ENCODE assay signal across 20 cellular contexts in genomic region chr16:81576696-81577095, GRCh38.
DNase-seq lines count a peak whose midpoint lies in the region; ATAC-seq, FAIRE-seq and TF ChIP-seq lines count a peak whose summit lies in the region.
"Had no signal": no experiment of that assay in that cellular context is flagged by ENCODE, and none has a peak within 500 bp of the region (broad histone marks: within the 10 kb centered on the region; RNA-seq: fewer than 3 reads in every experiment).

No MANE protein-coding gene starts in this region.

- H3K27me3 ChIP-seq in HepG2 (ENCODE audit: control insufficient read depth in 1 of 2, insufficient read depth in 2 of 2, low read length in 2 of 2) (no peaks in the 10 kb centered on the region), right lobe of liver (no peaks in the 10 kb centered on the region)
- H3K27me3 ChIP-seq: BLaER1 treated with 17β-estradiol and CSF1 and Interleukin-3, amounts not matched to agents 10 nM and 100 nM had no signal

- peaks cover 12 to 16% of the 10 kb centered on the region in 2 donors for H3K4me1 Mint-ChIP-seq in effector memory CD8-positive, alpha-beta T cell (ENCODE audit: low read depth in 2 of 2)
- H3K4me1 Mint-ChIP-seq in natural killer cell: peaks cover 13 to 14% of the 10 kb centered on the region in 2 donors

- intact Hi-C loops in HepG2 (cut with micrococcal nuclease; ENCODE audit: unreplicated experiment) (no loop called here), right lobe of liver (cut with DNase I) (no loop called here), natural killer cell (cut with micrococcal nuclease) (loop anchor here (1.0 to 5.0 kb wide), 2 partner anchors 41 to 52 kb away; no protein-coding TSS in a partner anchor)

- no peaks in the 10 kb centered on the region for H3K9me3 Mint-ChIP-seq in effector memory CD8-positive, alpha-beta T cell
- no peaks in the 10 kb centered on the region for H3K9me3 Mint-ChIP-seq in natural killer cell
- H3K9me3 Mint-ChIP-seq: CD8-positive, alpha-beta memory T cell; H9; IgD-negative memory B cell had no signal

- H3K36me3 Mint-ChIP-seq in effector memory CD8-positive, alpha-beta T cell (ENCODE audit: insufficient read depth): no peaks in the 10 kb centered on the region
- no peaks in the 10 kb centered on the region for H3K36me3 Mint-ChIP-seq in natural killer cell
- H3K36me3 Mint-ChIP-seq: CD8-positive, alpha-beta memory T cell had no signal

- WGBS in HepG2 (ENCODE audit: low lambda C conversion rate): 83% methylated on average over 1 of the region's 1 CpG
- 80% methylated on average over 1 of the region's 1 CpG for WGBS in right lobe of liver (ENCODE audit: insufficient coverage, low coverage, low lambda C conversion rate, missing lambda C conversion rate)

- H3K27me3 Mint-ChIP-seq in effector memory CD8-positive, alpha-beta T cell: no peaks in the 10 kb centered on the region
- H3K27me3 Mint-ChIP-seq in natural killer cell (ENCODE audit: low read depth in 2 of 2): no peaks in the 10 kb centered on the region
- H3K27me3 Mint-ChIP-seq: B cell, IgD-negative memory B cell had no signal

- in situ Hi-C loops in HepG2 (cut with HindIII; ENCODE audit: extremely low pct_ligation_motif_present, low pct_unique_long_range_greater_than_20kb): no loop called here

- POLR2A ChIA-PET in HepG2 (lab: Yijun Ruan, JAX): no interaction called here

- DNase-seq in HepG2 (ENCODE audit: low spot score) (no peak), right lobe of liver (no peak), natural killer cell (no peak)
- DNase-seq in effector memory CD8-positive, alpha-beta T cell: peak in 1 of 3 experiments; percentile 23
- no peak for DNase-seq in activated T-cell treated with anti-CD3 and anti-CD28 coated beads, Interleukin-2, amount 50 U/mL, for 48 hours
- DNase-seq: 8988T, Caco-2, DMS79, GDM1, GOT3, H9 had no signal

- FAIRE-seq in HepG2 (lab: Jason Lieb, UNC): no peak
- FAIRE-seq: D721Med, GM12892, GM18507 had no signal

- no TSS peak for BruUV-seq in HepG2 (replicated peaks; lab: Mats Ljungman, UMichigan)

- no peak overlapping the region for H3K9ac ChIP-seq in HepG2 (ENCODE audit: insufficient read depth, low read depth, low read length)
- H3K9ac ChIP-seq: BLaER1 treated with 17β-estradiol and CSF1 and Interleukin-3, amounts not matched to agents 10 nM and 100 nM had no signal

- H3K79me2 ChIP-seq in HepG2 (ENCODE audit: insufficient read depth, low read length): peaks cover 75% of the 10 kb centered on the region

- H4K20me1 ChIP-seq in HepG2 (ENCODE audit: insufficient read depth, low read length): peaks cover 80% of the 10 kb centered on the region

- H3K36me3 ChIP-seq in HepG2 (replicated peaks in 1 of 2; ENCODE audit: control insufficient read depth in 1 of 2, insufficient read depth in 2 of 2, low read length in 2 of 2) (peaks cover 6 to 27% of the 10 kb centered on the region in 2 experiments; a peak in 4 of 5 replicates), right lobe of liver (no peaks in the 10 kb centered on the region)

- no peak overlapping the region for H2AFZ ChIP-seq in HepG2 (ENCODE audit: low read length)

- TF ChIP-seq RAD21 in HepG2 (CRISPR knock-in tag; IDR thresholded peaks at IDR 0.05): no peak

- no peak overlapping the region for H3K4me3 Mint-ChIP-seq in effector memory CD8-positive, alpha-beta T cell
- H3K4me3 Mint-ChIP-seq in natural killer cell: no peak overlapping the region
- H3K4me3 Mint-ChIP-seq: B cell; CD8-positive, alpha-beta memory T cell; H9; IgD-negative memory B cell had no signal

- H3K9me3 ChIP-seq in HepG2 (ENCODE audit: low read length): no peaks in the 10 kb centered on the region
- H3K9me3 ChIP-seq in right lobe of liver: no peaks in the 10 kb centered on the region
- H3K9me3 ChIP-seq: Caco-2 had no signal

- TF ChIP-seq CTCF in HepG2 (CRISPR knock-in tag; IDR thresholded peaks at IDR 0.05) (no peak), right lobe of liver (IDR thresholded peaks at IDR 0.05) (no peak), natural killer cell (IDR thresholded peaks at IDR 0.05) (no peak)

- no peak for TF ChIP-seq POLR2A in HepG2 (IDR thresholded peaks at IDR 0.05; ENCODE audit: insufficient read depth in 1 of 2, low read depth in 2 of 2, low read length in 2 of 2)
- TF ChIP-seq POLR2A in right lobe of liver (IDR thresholded peaks at IDR 0.05): no peak

- H3K27ac Mint-ChIP-seq in effector memory CD8-positive, alpha-beta T cell: no peak overlapping the region
- no peak overlapping the region for H3K27ac Mint-ChIP-seq in natural killer cell
- H3K27ac Mint-ChIP-seq: B cell; CD8-positive, alpha-beta memory T cell; H9; IgD-negative memory B cell had no signal

- H3K4me1 ChIP-seq in HepG2 (ENCODE audit: insufficient read depth, low read length) (peaks cover 59% of the 10 kb centered on the region), right lobe of liver (peaks cover 0 to 12% (median 3%) of the 10 kb centered on the region in 4 donors)

- no peak overlapping the region for H3K27ac ChIP-seq in HepG2 (ENCODE audit: extremely low read length, insufficient read depth, low read length)
- no peak overlapping the region for H3K27ac ChIP-seq in right lobe of liver
- H3K27ac ChIP-seq: BLaER1 treated with 17β-estradiol and CSF1 and Interleukin-3, amounts not matched to agents 10 nM and 100 nM had no signal

- H3K4me3 ChIP-seq in HepG2 (replicated peaks in 1 of 3; ENCODE audit: insufficient read depth in 1 of 3, low read depth in 2 of 3, low read length in 3 of 3) (no peak overlapping the region), right lobe of liver (no peak overlapping the region)
- H3K4me3 ChIP-seq: BLaER1 treated with 17β-estradiol and CSF1 and Interleukin-3, amounts not matched to agents 10 nM and 100 nM had no signal

- H3K4me2 ChIP-seq in HepG2 (ENCODE audit: low read depth, low read length): no peak overlapping the region
- H3K4me2 ChIP-seq: BLaER1 treated with 17β-estradiol and CSF1 and Interleukin-3, amounts not matched to agents 10 nM and 100 nM had no signal

- no peak for ATAC-seq in HepG2
- ATAC-seq in right lobe of liver: no peak
- ATAC-seq in effector memory CD8-positive, alpha-beta T cell (replicated peaks): peak; percentile 88
- peak; percentile 78 to 84 (median 83) for ATAC-seq in natural killer cell
- no peak for ATAC-seq in GM18867 (IDR thresholded peaks at IDR 0.05; ENCODE audit: unreplicated experiment)
- ATAC-seq in GM21717 (IDR thresholded peaks at IDR 0.05; ENCODE audit: unreplicated experiment): no peak

- TF ChIP-seq EP300 in HepG2 (IDR thresholded peaks at IDR 0.05; ENCODE audit: low read depth in 2 of 2, low read length in 2 of 2): no peak
- no peak for TF ChIP-seq EP300 in HepG2 (CRISPR knock-in tag; IDR thresholded peaks at IDR 0.05; ENCODE audit: borderline replicate concordance)

- CTCF ChIA-PET in HepG2 (lab: Yijun Ruan, JAX; ENCODE audit: low intra/inter-chr PET ratio, low total read pairs): no interaction called here

TF ChIP-seq in HepG2, 621 proteins besides CTCF, POLR2A, EP300 and RAD21 (continues in another document):
- no peak for TF ChIP-seq ZNF781 (CRISPR knock-in tag; IDR thresholded peaks at IDR 0.05; ENCODE audit: borderline replicate concordance, not compliant biosample characterization)
- no peak for TF ChIP-seq NR2C2 (CRISPR knock-in tag; IDR thresholded peaks at IDR 0.05; ENCODE audit: borderline replicate concordance)
- TF ChIP-seq STAG1 (CRISPR knock-in tag; IDR thresholded peaks at IDR 0.05): no peak
- peak; percentile 50; the same call in 1 of the 2 replicates for TF ChIP-seq CREB1 (IDR thresholded peaks at IDR 0.05)
- no peak for TF ChIP-seq CREB1 (CRISPR knock-in tag; IDR thresholded peaks at IDR 0.05)
- TF ChIP-seq ZNF629 (CRISPR knock-in tag; conservative IDR thresholded peaks at IDR 0.05): peak; percentile 83
- TF ChIP-seq NR0B2 (CRISPR knock-in tag; IDR thresholded peaks at IDR 0.05): no peak

Comparison
In these comparisons a context has a peak if more than half of its experiments do, and no peak if none do; other contexts are left out.
1. ATAC-seq: peak in effector memory CD8-positive, alpha-beta T cell (single experiment) and natural killer cell (3 of 3); none in HepG2 (single experiment), right lobe of liver (0 of 4), GM18867 (single experiment) and GM21717 (single experiment).